Comparison of ENCODE assay signal across 1 cellular context in genomic region chr2:26721267-26722032, GRCh38.
A peak's percentile ranks its signal among the peaks of the same experiment; 100 is the strongest.
TF ChIP-seq lines count a peak whose summit lies in the region.

No MANE protein-coding gene starts in this region.

TF ChIP-seq in HepG2, 621 proteins besides CTCF, POLR2A, EP300 and RAD21 (continued from another document and continues in another):
- TF ChIP-seq AFF4 (CRISPR knock-in tag; IDR thresholded peaks at IDR 0.05) (no peak), FLYWCH1 (CRISPR knock-in tag; IDR thresholded peaks at IDR 0.05) (no peak), ZNF414 (CRISPR knock-in tag; IDR thresholded peaks at IDR 0.05) (no peak), SOX6 (IDR thresholded peaks at IDR 0.05) (no peak), SOX6 (CRISPR knock-in tag; IDR thresholded peaks at IDR 0.05) (peak; percentile 50), REST (IDR thresholded peaks at IDR 0.05; ENCODE audit: borderline replicate concordance in 1 of 2, low read depth in 1 of 2, low read length in 2 of 2) (peak in 1 of 2 experiments; percentile 77; a peak in 1 of 4 replicates), CSRNP1 (CRISPR knock-in tag; IDR thresholded peaks at IDR 0.05) (no peak), MEF2D (CRISPR knock-in tag; IDR thresholded peaks at IDR 0.05) (no peak), SNRNP70 (IDR thresholded peaks at IDR 0.05; ENCODE audit: low read depth, low read length) (no peak), ARID2 (CRISPR knock-in tag; IDR thresholded peaks at IDR 0.05; ENCODE audit: borderline replicate concordance) (no peak), KAT8 (CRISPR knock-in tag; IDR thresholded peaks at IDR 0.05) (0 out of 2 replicates have a peak, but pooled peaks have one; percentile 26), ZNF790 (CRISPR knock-in tag; IDR thresholded peaks at IDR 0.05; ENCODE audit: borderline replicate concordance) (no peak), ZNF609 (CRISPR knock-in tag; IDR thresholded peaks at IDR 0.05; ENCODE audit: borderline replicate concordance) (peak; percentile 95), SRY (CRISPR knock-in tag; IDR thresholded peaks at IDR 0.05) (no peak), SRF (IDR thresholded peaks at IDR 0.05; ENCODE audit: low read depth, low read length) (no peak), ZKSCAN1 (IDR thresholded peaks at IDR 0.05; ENCODE audit: low read length) (no peak), ATF2 (CRISPR knock-in tag; IDR thresholded peaks at IDR 0.05) (peak; percentile 30; the same call in 1 of the 2 replicates), ZBTB40 (IDR thresholded peaks at IDR 0.05) (no peak), ZBTB40 (CRISPR knock-in tag; IDR thresholded peaks at IDR 0.05) (peak; percentile 50; the same call in 1 of the 2 replicates), ZNF260 (CRISPR knock-in tag; IDR thresholded peaks at IDR 0.05; ENCODE audit: borderline replicate concordance, low read depth) (no peak), PHF21A (CRISPR knock-in tag; IDR thresholded peaks at IDR 0.05) (no peak; the same call in 1 of the 2 replicates), ZNF101 (CRISPR knock-in tag; IDR thresholded peaks at IDR 0.05; ENCODE audit: borderline replicate concordance, low read depth) (no peak), NR3C1 (CRISPR knock-in tag; IDR thresholded peaks at IDR 0.05) (no peak), FIP1L1 (IDR thresholded peaks at IDR 0.05; ENCODE audit: borderline replicate concordance, insufficient read depth, low read depth, low read length) (no peak), ZNF550 (CRISPR knock-in tag; IDR thresholded peaks at IDR 0.05; ENCODE audit: borderline replicate concordance) (0 out of 2 replicates have a peak, but pooled peaks have one; percentile 61), FOXK2 (IDR thresholded peaks at IDR 0.05) (no peak), ZNF383 (CRISPR knock-in tag; IDR thresholded peaks at IDR 0.05; ENCODE audit: borderline replicate concordance) (no peak), RFX3 (CRISPR knock-in tag; IDR thresholded peaks at IDR 0.05) (no peak), ZNF660 (CRISPR knock-in tag; IDR thresholded peaks at IDR 0.05; ENCODE audit: borderline replicate concordance, low read depth) (no peak), MBD4 (IDR thresholded peaks at IDR 0.05; ENCODE audit: borderline replicate concordance, low read length) (no peak)
